In genomic region chr6:16721977-16722376, GRCh38 we compare ENCODE assay signal across 20 cellular contexts. TPM values are rescaled to one million over a fixed set of nuclear protein-coding genes. Genes with fewer than 3 reads are reported as not detected.
DNase-seq lines count a peak whose midpoint lies in the region; ATAC-seq and TF ChIP-seq lines count a peak whose summit lies in the region.
"Had no signal": no experiment of that assay in that cellular context is flagged by ENCODE, and none has a peak within 500 bp of the region (broad histone marks: within the 10 kb centered on the region; RNA-seq: fewer than 3 reads in every experiment).

No MANE protein-coding gene starts in this region.

- CTCF ChIA-PET in HEK293T (lab: Yijun Ruan, JAX) (interaction anchor here (1.0 to 2.2 kb wide), 2 partner anchors 9 to 41 kb away, joined by 4 to 10 read pairs; no protein-coding TSS in a partner anchor), WTC11 (lab: Charles Lee) (no interaction called here)

- POLR2A ChIA-PET in HEK293T (lab: Yijun Ruan, JAX), result interaction anchor here (0.8 kb wide), 1 partner anchor 40 kb away, joined by 3 read pairs; no protein-coding TSS in a partner anchor
- POLR2A ChIA-PET in WTC11 (lab: Charles Lee), result no interaction called here

- DNase-seq in HEK293T (ENCODE audit: extremely low spot score) (peak; percentile 45), NCI-H526 treated with DMSO at 0.1 percent for 48 hours (lab: John Stamatoyannopoulos, UW) (peak; percentile 17), WTC11 (ENCODE audit: low spot score) (no peak), mesothelial cell of epicardium (ENCODE audit: low spot score in 2 of 2, unreplicated experiment in 2 of 2) (no peak), 8988T (no peak), foreskin fibroblast (no peak), NCI-H524 (lab: John Stamatoyannopoulos, UW) (no peak)
- DNase-seq in effector CD8-positive, alpha-beta T cell (lab: John Stamatoyannopoulos, UW), result no peak
- DNase-seq: activated CD4-positive, alpha-beta T cell treated with anti-CD3 and anti-CD28 coated beads, Interleukin-2, amount 50 U/mL, for 4 hours; DMS79 treated with DMSO at 0.1 percent for 48 hours; heart left ventricle; NCI-H510A; pancreas; T-helper 17 cell; uterus had no signal

- no peak for TF ChIP-seq CTCF in WTC11 (IDR thresholded peaks at IDR 0.05)
- no peak for TF ChIP-seq CTCF in mesothelial cell of epicardium (IDR thresholded peaks at IDR 0.05; ENCODE audit: unreplicated experiment)
- no peak for TF ChIP-seq CTCF in foreskin fibroblast (IDR thresholded peaks at IDR 0.05; ENCODE audit: low read depth, low read length)

- H3K27me3 Mint-ChIP-seq in WTC11 (ENCODE audit: low read depth) (no peaks in the 10 kb centered on the region), mesothelial cell of epicardium (ENCODE audit: low read depth) (no peaks in the 10 kb centered on the region)
- H3K27me3 Mint-ChIP-seq: central memory CD8-positive, alpha-beta T cell; stimulated activated naive CD8-positive, alpha-beta T cell treated with anti-CD3 and anti-CD28 coated beads, Interleukin-15, Interleukin-2, amounts not matched to agents 100 ng/mL and 50 ng/mL, for 24 hours; T-helper 17 cell had no signal

- no peak overlapping the region for H3K27ac Mint-ChIP-seq in WTC11
- H3K27ac Mint-ChIP-seq in mesothelial cell of epicardium, result peak overlapping the region; percentile 90
- H3K27ac Mint-ChIP-seq: activated T-helper 1 cell treated with anti-CD3 and anti-CD28 coated beads, Interleukin-12 subunit alpha, Interleukin-12 subunit beta, Interleukin-2, Interleukin-4 antibody, amounts not matched to agents 30 ng/mL and 10 ng/mL and 1 ng/mL, durations not matched to agents 14 hours and 24 hours and 36 hours; stimulated activated naive CD8-positive, alpha-beta T cell treated with anti-CD3 and anti-CD28 coated beads, Interleukin-15, Interleukin-2, amounts not matched to agents 100 ng/mL and 50 ng/mL, for 24 hours; T-helper 17 cell had no signal

- no peaks in the 10 kb centered on the region for H3K36me3 Mint-ChIP-seq in WTC11
- H3K36me3 Mint-ChIP-seq in mesothelial cell of epicardium, result peaks cover 4% of the 10 kb centered on the region

- peak; percentile 35; the same call in 1 of the 2 replicates for ATAC-seq in WTC11
- ATAC-seq: heart left ventricle, Right ventricle myocardium inferior, T-helper 17 cell had no signal

- no peak overlapping the region for H3K4me3 Mint-ChIP-seq in WTC11
- peak overlapping the region; percentile 10 for H3K4me3 Mint-ChIP-seq in mesothelial cell of epicardium
- H3K4me3 Mint-ChIP-seq: activated T-helper 1 cell treated with anti-CD3 and anti-CD28 coated beads, Interleukin-12 subunit alpha, Interleukin-12 subunit beta, Interleukin-2, Interleukin-4 antibody, amounts not matched to agents 30 ng/mL and 10 ng/mL and 1 ng/mL, durations not matched to agents 14 hours and 24 hours and 36 hours; central memory CD8-positive, alpha-beta T cell; stimulated activated naive CD8-positive, alpha-beta T cell treated with anti-CD3 and anti-CD28 coated beads, Interleukin-15, Interleukin-2, amounts not matched to agents 100 ng/mL and 50 ng/mL, for 24 hours; T-helper 17 cell had no signal

- H3K4me1 Mint-ChIP-seq in WTC11 (peaks cover 24% of the 10 kb centered on the region), mesothelial cell of epicardium (peaks cover 71% of the 10 kb centered on the region)

- no peak overlapping the region for H3K4me3 ChIP-seq in foreskin fibroblast (ENCODE audit: low read depth in 1 of 2, low read length in 2 of 2)
- H3K4me3 ChIP-seq: heart left ventricle, pancreas, skin epidermis, uterus had no signal

- no peaks in the 10 kb centered on the region for H3K9me3 Mint-ChIP-seq in WTC11
- H3K9me3 Mint-ChIP-seq in mesothelial cell of epicardium, result no peaks in the 10 kb centered on the region
- H3K9me3 Mint-ChIP-seq: activated T-helper 1 cell treated with anti-CD3 and anti-CD28 coated beads, Interleukin-12 subunit alpha, Interleukin-12 subunit beta, Interleukin-2, Interleukin-4 antibody, amounts not matched to agents 30 ng/mL and 10 ng/mL and 1 ng/mL, durations not matched to agents 14 hours and 24 hours and 36 hours; central memory CD8-positive, alpha-beta T cell; stimulated activated naive CD8-positive, alpha-beta T cell treated with anti-CD3 and anti-CD28 coated beads, Interleukin-15, Interleukin-2, amounts not matched to agents 100 ng/mL and 50 ng/mL, for 24 hours had no signal

TF ChIP-seq in HEK293T, 16 proteins besides CTCF, POLR2A, EP300 and RAD21:
- peak; percentile 9; the same call in 1 of the 2 replicates for TF ChIP-seq CTBP1 (IDR thresholded peaks at IDR 0.05; ENCODE audit: borderline replicate concordance)
- TF ChIP-seq, protein P1, sequence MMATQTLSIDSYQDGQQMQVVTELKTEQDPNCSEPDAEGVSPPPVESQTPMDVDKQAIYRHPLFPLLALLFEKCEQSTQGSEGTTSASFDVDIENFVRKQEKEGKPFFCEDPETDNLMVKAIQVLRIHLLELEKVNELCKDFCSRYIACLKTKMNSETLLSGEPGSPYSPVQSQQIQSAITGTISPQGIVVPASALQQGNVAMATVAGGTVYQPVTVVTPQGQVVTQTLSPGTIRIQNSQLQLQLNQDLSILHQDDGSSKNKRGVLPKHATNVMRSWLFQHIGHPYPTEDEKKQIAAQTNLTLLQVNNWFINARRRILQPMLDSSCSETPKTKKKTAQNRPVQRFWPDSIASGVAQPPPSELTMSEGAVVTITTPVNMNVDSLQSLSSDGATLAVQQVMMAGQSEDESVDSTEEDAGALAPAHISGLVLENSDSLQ (IDR thresholded peaks at IDR 0.05), result no peak
- TF ChIP-seq ARNT (IDR thresholded peaks at IDR 0.05), result peak; percentile 92

TF ChIP-seq in WTC11, 78 proteins besides CTCF, POLR2A, EP300 and RAD21:
- TF ChIP-seq ZBTB43 (CRISPR knock-in tag; IDR thresholded peaks at IDR 0.05), result no peak

RNA-seq across cellular contexts. Expression of gene ATXN1, which starts 39.3 kb away (rescaled TPM):
- total RNA-seq in WTC11 (2021) (7.5 to 8.8 TPM (median 8.1 TPM) in 3 replicates), mesothelial cell of epicardium (54.6 to 62.9 TPM (median 59.5 TPM) in 3 replicates)

Comparison
In these comparisons a context has a peak if more than half of its experiments do, and no peak if none do; other contexts are left out.
1. DNase-seq: peak in HEK293T (single experiment) and NCI-H526 treated with DMSO at 0.1 percent for 48 hours (single experiment); none in WTC11 (single experiment), mesothelial cell of epicardium (0 of 2), 8988T (single experiment), foreskin fibroblast (0 of 2), NCI-H524 (0 of 2) and effector CD8-positive, alpha-beta T cell (single experiment).